Comparison of ENCODE assay signal across 8 cellular contexts in genomic region chr15:64354683-64355558, GRCh38. TPM values are rescaled to one million over a fixed set of nuclear protein-coding genes. Genes with fewer than 3 reads are reported as not detected.
DNase-seq lines count a peak whose midpoint lies in the region; ATAC-seq and TF ChIP-seq lines count a peak whose summit lies in the region.

No MANE protein-coding gene starts in this region.

- H4K20me1 ChIP-seq in DOHH2 (ENCODE audit: control insufficient read depth, insufficient read depth, low read depth, low read length), result no peaks in the 10 kb centered on the region

- TF ChIP-seq EP300 in gastroesophageal sphincter (IDR thresholded peaks at IDR 0.05), result no peak

- WGBS in gastroesophageal sphincter (ENCODE audit: low coverage in 1 of 2), 2 donors, result 11 to 16% methylated on average over 10 to 13 of the region's 14 CpGs

- H3K27me3 ChIP-seq in DOHH2 (ENCODE audit: control insufficient read depth, low read length), result no peaks in the 10 kb centered on the region
- H3K27me3 ChIP-seq in gastroesophageal sphincter, result no peaks in the 10 kb centered on the region
- no peaks in the 10 kb centered on the region for H3K27me3 ChIP-seq in gastrocnemius medialis

- H3F3A ChIP-seq in DOHH2 (ENCODE audit: control insufficient read depth, insufficient read depth), result peaks cover 31% of the 10 kb centered on the region

- peak overlapping the region; percentile 77 for H3K4me2 ChIP-seq in DOHH2 (ENCODE audit: low read length)

- H3K4me3 ChIP-seq in DOHH2 (ENCODE audit: low read length), result peak overlapping the region; percentile 90
- H3K4me3 ChIP-seq in gastroesophageal sphincter, result peak overlapping the region; percentile 90 to 96
- peak overlapping the region; percentile 78 to 97 (median 92) for H3K4me3 ChIP-seq in gastrocnemius medialis

- no peaks in the 10 kb centered on the region for H3K9me3 ChIP-seq in DOHH2 (ENCODE audit: control insufficient read depth, insufficient read depth, low read length)
- H3K9me3 ChIP-seq in gastroesophageal sphincter, result no peaks in the 10 kb centered on the region
- H3K9me3 ChIP-seq in gastrocnemius medialis, result no peaks in the 10 kb centered on the region

- peak overlapping the region; percentile 85 for H3K4me3 Mint-ChIP-seq in activated CD8-positive, alpha-beta T cell treated with anti-CD3 and anti-CD28 coated beads for 36 hours

- H3K4me1 ChIP-seq in DOHH2 (ENCODE audit: control insufficient read depth, low read length), result peaks cover 16% of the 10 kb centered on the region
- peaks cover 0 to 33% (median 10%) of the 10 kb centered on the region in 3 donors for H3K4me1 ChIP-seq in gastroesophageal sphincter
- H3K4me1 ChIP-seq in gastrocnemius medialis, result peaks cover 8 to 9% of the 10 kb centered on the region in 2 donors

- no peak overlapping the region for H3K27ac ChIP-seq in DOHH2 (ENCODE audit: low read depth, low read length)
- peak overlapping the region in 3 of 4 donors; percentile 83 to 86 (median 84) for H3K27ac ChIP-seq in gastroesophageal sphincter
- H3K27ac ChIP-seq in gastrocnemius medialis, result peak overlapping the region; percentile 65 to 90 (median 80)

- H3K27me3 Mint-ChIP-seq in activated CD8-positive, alpha-beta T cell treated with anti-CD3 and anti-CD28 coated beads for 36 hours, result no peaks in the 10 kb centered on the region

- H3K79me2 ChIP-seq in DOHH2 (ENCODE audit: control insufficient read depth, low read length), result peaks cover 36% of the 10 kb centered on the region

- peaks cover 15% of the 10 kb centered on the region for H3K4me1 Mint-ChIP-seq in activated CD8-positive, alpha-beta T cell treated with anti-CD3 and anti-CD28 coated beads for 36 hours (ENCODE audit: low read depth)

- H3K36me3 Mint-ChIP-seq in activated CD8-positive, alpha-beta T cell treated with anti-CD3 and anti-CD28 coated beads for 36 hours (ENCODE audit: low read depth), result no peaks in the 10 kb centered on the region

- CTCF ChIA-PET in activated CD8-positive, alpha-beta T cell treated with anti-CD3 and anti-CD28 coated beads for 36 hours (lab: Charles Lee), result interaction anchor here (0.6 to 1.3 kb wide), 3 partner anchors 10 to 145 kb away, joined by 3 to 5 read pairs (median 3); no protein-coding TSS in a partner anchor

- intact Hi-C loops in activated CD8-positive, alpha-beta T cell treated with anti-CD3 and anti-CD28 coated beads for 36 hours (cut with micrococcal nuclease), result loop anchor here (10.0 kb wide), 1 partner anchor 150 kb away; no protein-coding TSS in a partner anchor
- intact Hi-C loops in gastrocnemius medialis (cut with DNase I; ENCODE audit: low total_unique reads), result loop anchor here (10.0 kb wide), 1 partner anchor 250 kb away; no protein-coding TSS in a partner anchor

- H3K9me3 Mint-ChIP-seq in activated CD8-positive, alpha-beta T cell treated with anti-CD3 and anti-CD28 coated beads for 36 hours, result no peaks in the 10 kb centered on the region

- in situ Hi-C loops in gastrocnemius medialis (cut with MboI; ENCODE audit: low sequenced_read_pairs in 4 of 4), result loop anchor here in 1 of 4 donors (25.0 kb wide), 1 partner anchor 143 kb away; no protein-coding TSS in a partner anchor

- peak; percentile 8 for TF ChIP-seq CTCF in DOHH2 (IDR thresholded peaks at IDR 0.05; ENCODE audit: low read depth, low read length, poor library complexity, severe bottlenecking)
- no peak for TF ChIP-seq CTCF in activated CD8-positive, alpha-beta T cell treated with anti-CD3 and anti-CD28 coated beads for 36 hours (IDR thresholded peaks at IDR 0.05)
- TF ChIP-seq CTCF in gastroesophageal sphincter (IDR thresholded peaks at IDR 0.05), result no peak
- TF ChIP-seq CTCF in gastrocnemius medialis (IDR thresholded peaks at IDR 0.05 in 4 of 5, conservative IDR thresholded peaks at IDR 0.05 in 1 of 5), result no peak

- H3K27ac Mint-ChIP-seq in activated CD8-positive, alpha-beta T cell treated with anti-CD3 and anti-CD28 coated beads for 36 hours, result peak overlapping the region; percentile 91

- TF ChIP-seq POLR2A in gastroesophageal sphincter (IDR thresholded peaks at IDR 0.05), result no peak
- TF ChIP-seq POLR2A in gastrocnemius medialis (IDR thresholded peaks at IDR 0.05), result no peak

- DNase-seq in HT1080 (ENCODE audit: low read depth) (peak; percentile 17), gastrocnemius medialis (no peak), H4 (ENCODE audit: low spot score) (no peak), occipital lobe (lab: John Stamatoyannopoulos, UW) (no peak)
- no peak for DNase-seq in activated CD8-positive, alpha-beta T cell treated with anti-CD3 and anti-CD28 coated beads for 36 hours

- H3K36me3 ChIP-seq in DOHH2 (ENCODE audit: control insufficient read depth, low read length), result peaks cover 5% of the 10 kb centered on the region; the same call in 1 of the 2 replicates
- no peaks in the 10 kb centered on the region for H3K36me3 ChIP-seq in gastroesophageal sphincter
- no peaks in the 10 kb centered on the region for H3K36me3 ChIP-seq in gastrocnemius medialis

- POLR2A ChIA-PET in activated CD8-positive, alpha-beta T cell treated with anti-CD3 and anti-CD28 coated beads for 36 hours (lab: Charles Lee), result interaction anchor here (1.0 kb wide), 1 partner anchor 338 kb away, joined by 3 read pairs; no protein-coding TSS in a partner anchor

- no peaks in the 10 kb centered on the region for H3K9me2 ChIP-seq in DOHH2 (replicated peaks; ENCODE audit: control insufficient read depth, low read length)

- peak; percentile 10 for ATAC-seq in activated CD8-positive, alpha-beta T cell treated with anti-CD3 and anti-CD28 coated beads for 36 hours
- ATAC-seq in gastroesophageal sphincter (no peak), gastrocnemius medialis (no peak), GM19452 (IDR thresholded peaks at IDR 0.05; ENCODE audit: unreplicated experiment) (no peak)

RNA-seq across cellular contexts. Expression of gene CSNK1G1, which starts 1.1 kb away (rescaled TPM):
- 10.0 and 15.0 TPM in 2 replicates for total RNA-seq in HT1080 (2014; rRNA removed; shearing (Covaris generic))
- 12.0 and 12.8 TPM in 2 replicates for polyA plus RNA-seq in HT1080 (2015; cell fraction: cytosol; rRNA removed)
- polyA plus RNA-seq in HT1080 (2015; cell fraction: nucleus; rRNA removed), result 14.3 and 15.9 TPM in 2 replicates
- 10 to 100 TPM; 16.7 to 20.4 TPM for total RNA-seq in activated CD8-positive, alpha-beta T cell treated with anti-CD3 and anti-CD28 coated beads for 36 hours
- total RNA-seq in gastroesophageal sphincter (10 to 100 TPM in 2 of 4 donors, 1 to 10 TPM in 2; 9.2 to 67.0 (median 11.9) TPM), gastrocnemius medialis (10 to 100 TPM in 1 of 4 donors, 1 to 10 TPM in 3; 5.3 to 26.6 (median 6.5) TPM), occipital lobe (68.3 TPM)
- 14.6 and 15.5 TPM in 2 replicates for total RNA-seq in H4 (2014; rRNA removed; shearing (Covaris generic))

RNA-seq across cellular contexts. Expression of gene PCLAF, which starts 26.3 kb away (rescaled TPM):
- total RNA-seq in HT1080 (2014; rRNA removed; shearing (Covaris generic)), result 52.0 and 120 TPM in 2 replicates
- 177 and 196 TPM in 2 replicates for polyA plus RNA-seq in HT1080 (2015; cell fraction: cytosol; rRNA removed)
- polyA plus RNA-seq in HT1080 (2015; cell fraction: nucleus; rRNA removed), result 125 and 130 TPM in 2 replicates
- total RNA-seq in activated CD8-positive, alpha-beta T cell treated with anti-CD3 and anti-CD28 coated beads for 36 hours, result 100 to 1,000 TPM; 109 to 135 TPM
- total RNA-seq in gastroesophageal sphincter (1 to 10 TPM in 1 of 4 donors, not detected in 3; 2.4 TPM), gastrocnemius medialis (1 to 10 TPM in 1 of 4 donors, not detected in 3; 1.6 TPM), occipital lobe (5.0 TPM)
- 158 and 274 TPM in 2 replicates for total RNA-seq in H4 (2014; rRNA removed; shearing (Covaris generic))

RNA-seq across cellular contexts. Expression of gene TRIP4, which starts 32.7 kb away (rescaled TPM):
- 5.4 and 6.3 TPM in 2 replicates for total RNA-seq in HT1080 (2014; rRNA removed; shearing (Covaris generic))
- 7.9 and 10.3 TPM in 2 replicates for polyA plus RNA-seq in HT1080 (2015; cell fraction: cytosol; rRNA removed)
- polyA plus RNA-seq in HT1080 (2015; cell fraction: nucleus; rRNA removed), result 14.0 and 15.1 TPM in 2 replicates
- 10 to 100 TPM; 15.9 to 17.3 TPM for total RNA-seq in activated CD8-positive, alpha-beta T cell treated with anti-CD3 and anti-CD28 coated beads for 36 hours
- total RNA-seq in gastroesophageal sphincter (10 to 100 TPM in 2 of 4 donors, 1 to 10 TPM in 2; 7.7 to 17.0 (median 11.1) TPM), gastrocnemius medialis (1 to 10 TPM; 1.9 to 5.3 (median 3.4) TPM), occipital lobe (14.0 TPM)
- 4.8 and 6.1 TPM in 2 replicates for total RNA-seq in H4 (2014; rRNA removed; shearing (Covaris generic))
